Comparison of ENCODE assay signal across 1 cellular context in the genomic region with DNA sequence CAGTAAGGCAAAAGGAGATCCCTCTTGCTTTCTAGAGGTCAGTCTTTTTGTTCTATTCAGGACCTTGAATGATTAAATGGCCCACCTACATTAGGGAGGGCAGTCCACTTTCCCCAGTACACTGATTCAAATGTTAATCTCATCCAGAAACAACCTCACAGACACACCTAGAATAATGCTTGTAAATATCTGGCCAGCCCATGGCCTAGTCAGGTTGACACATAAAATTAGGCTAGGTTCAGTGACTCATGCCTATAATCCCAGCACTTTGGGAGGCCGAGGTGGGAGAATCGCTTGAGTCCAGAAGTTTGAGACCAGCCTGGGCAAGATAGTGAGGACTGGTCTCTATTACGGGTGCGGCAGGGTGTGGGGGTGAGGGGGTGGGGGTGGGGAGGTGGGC.
TF ChIP-seq lines count a peak whose summit lies in the region.

No MANE protein-coding gene starts in this region.

TF ChIP-seq in GM23338, 12 proteins besides CTCF, POLR2A, EP300 and RAD21 (continued from another document):
- TF ChIP-seq, protein P1, sequence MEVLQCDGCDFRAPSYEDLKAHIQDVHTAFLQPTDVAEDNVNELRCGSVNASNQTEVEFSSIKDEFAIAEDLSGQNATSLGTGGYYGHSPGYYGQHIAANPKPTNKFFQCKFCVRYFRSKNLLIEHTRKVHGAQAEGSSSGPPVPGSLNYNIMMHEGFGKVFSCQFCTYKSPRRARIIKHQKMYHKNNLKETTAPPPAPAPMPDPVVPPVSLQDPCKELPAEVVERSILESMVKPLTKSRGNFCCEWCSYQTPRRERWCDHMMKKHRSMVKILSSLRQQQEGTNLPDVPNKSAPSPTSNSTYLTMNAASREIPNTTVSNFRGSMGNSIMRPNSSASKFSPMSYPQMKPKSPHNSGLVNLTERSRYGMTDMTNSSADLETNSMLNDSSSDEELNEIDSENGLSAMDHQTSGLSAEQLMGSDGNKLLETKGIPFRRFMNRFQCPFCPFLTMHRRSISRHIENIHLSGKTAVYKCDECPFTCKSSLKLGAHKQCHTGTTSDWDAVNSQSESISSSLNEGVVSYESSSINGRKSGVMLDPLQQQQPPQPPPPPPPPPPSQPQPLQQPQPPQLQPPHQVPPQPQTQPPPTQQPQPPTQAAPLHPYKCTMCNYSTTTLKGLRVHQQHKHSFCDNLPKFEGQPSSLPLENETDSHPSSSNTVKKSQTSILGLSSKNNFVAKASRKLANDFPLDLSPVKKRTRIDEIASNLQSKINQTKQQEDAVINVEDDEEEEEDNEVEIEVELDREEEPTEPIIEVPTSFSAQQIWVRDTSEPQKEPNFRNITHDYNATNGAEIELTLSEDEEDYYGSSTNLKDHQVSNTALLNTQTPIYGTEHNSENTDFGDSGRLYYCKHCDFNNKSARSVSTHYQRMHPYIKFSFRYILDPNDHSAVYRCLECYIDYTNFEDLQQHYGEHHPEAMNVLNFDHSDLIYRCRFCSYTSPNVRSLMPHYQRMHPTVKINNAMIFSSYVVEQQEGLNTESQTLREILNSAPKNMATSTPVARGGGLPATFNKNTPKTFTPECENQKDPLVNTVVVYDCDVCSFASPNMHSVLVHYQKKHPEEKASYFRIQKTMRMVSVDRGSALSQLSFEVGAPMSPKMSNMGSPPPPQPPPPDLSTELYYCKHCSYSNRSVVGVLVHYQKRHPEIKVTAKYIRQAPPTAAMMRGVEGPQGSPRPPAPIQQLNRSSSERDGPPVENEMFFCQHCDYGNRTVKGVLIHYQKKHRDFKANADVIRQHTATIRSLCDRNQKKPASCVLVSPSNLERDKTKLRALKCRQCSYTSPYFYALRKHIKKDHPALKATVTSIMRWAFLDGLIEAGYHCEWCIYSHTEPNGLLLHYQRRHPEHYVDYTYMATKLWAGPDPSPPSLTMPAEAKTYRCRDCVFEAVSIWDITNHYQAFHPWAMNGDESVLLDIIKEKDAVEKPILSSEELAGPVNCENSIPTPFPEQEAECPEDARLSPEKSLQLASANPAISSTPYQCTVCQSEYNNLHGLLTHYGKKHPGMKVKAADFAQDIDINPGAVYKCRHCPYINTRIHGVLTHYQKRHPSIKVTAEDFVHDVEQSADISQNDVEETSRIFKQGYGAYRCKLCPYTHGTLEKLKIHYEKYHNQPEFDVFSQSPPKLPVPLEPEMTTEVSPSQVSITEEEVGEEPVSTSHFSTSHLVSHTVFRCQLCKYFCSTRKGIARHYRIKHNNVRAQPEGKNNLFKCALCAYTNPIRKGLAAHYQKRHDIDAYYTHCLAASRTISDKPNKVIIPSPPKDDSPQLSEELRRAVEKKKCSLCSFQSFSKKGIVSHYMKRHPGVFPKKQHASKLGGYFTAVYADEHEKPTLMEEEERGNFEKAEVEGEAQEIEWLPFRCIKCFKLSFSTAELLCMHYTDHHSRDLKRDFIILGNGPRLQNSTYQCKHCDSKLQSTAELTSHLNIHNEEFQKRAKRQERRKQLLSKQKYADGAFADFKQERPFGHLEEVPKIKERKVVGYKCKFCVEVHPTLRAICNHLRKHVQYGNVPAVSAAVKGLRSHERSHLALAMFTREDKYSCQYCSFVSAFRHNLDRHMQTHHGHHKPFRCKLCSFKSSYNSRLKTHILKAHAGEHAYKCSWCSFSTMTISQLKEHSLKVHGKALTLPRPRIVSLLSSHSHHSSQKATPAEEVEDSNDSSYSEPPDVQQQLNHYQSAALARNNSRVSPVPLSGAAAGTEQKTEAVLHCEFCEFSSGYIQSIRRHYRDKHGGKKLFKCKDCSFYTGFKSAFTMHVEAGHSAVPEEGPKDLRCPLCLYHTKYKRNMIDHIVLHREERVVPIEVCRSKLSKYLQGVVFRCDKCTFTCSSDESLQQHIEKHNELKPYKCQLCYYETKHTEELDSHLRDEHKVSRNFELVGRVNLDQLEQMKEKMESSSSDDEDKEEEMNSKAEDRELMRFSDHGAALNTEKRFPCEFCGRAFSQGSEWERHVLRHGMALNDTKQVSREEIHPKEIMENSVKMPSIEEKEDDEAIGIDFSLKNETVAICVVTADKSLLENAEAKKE (CRISPR knock-in tag; IDR thresholded peaks at IDR 0.05), result no peak
- no peak for TF ChIP-seq ZNF114 (CRISPR knock-in tag; IDR thresholded peaks at IDR 0.05)
- TF ChIP-seq ZNF331 (CRISPR knock-in tag; IDR thresholded peaks at IDR 0.05; ENCODE audit: low read depth), result no peak
- TF ChIP-seq CREB1 (CRISPR knock-in tag; IDR thresholded peaks at IDR 0.05; ENCODE audit: low read depth), result no peak
- TF ChIP-seq, protein P2, sequence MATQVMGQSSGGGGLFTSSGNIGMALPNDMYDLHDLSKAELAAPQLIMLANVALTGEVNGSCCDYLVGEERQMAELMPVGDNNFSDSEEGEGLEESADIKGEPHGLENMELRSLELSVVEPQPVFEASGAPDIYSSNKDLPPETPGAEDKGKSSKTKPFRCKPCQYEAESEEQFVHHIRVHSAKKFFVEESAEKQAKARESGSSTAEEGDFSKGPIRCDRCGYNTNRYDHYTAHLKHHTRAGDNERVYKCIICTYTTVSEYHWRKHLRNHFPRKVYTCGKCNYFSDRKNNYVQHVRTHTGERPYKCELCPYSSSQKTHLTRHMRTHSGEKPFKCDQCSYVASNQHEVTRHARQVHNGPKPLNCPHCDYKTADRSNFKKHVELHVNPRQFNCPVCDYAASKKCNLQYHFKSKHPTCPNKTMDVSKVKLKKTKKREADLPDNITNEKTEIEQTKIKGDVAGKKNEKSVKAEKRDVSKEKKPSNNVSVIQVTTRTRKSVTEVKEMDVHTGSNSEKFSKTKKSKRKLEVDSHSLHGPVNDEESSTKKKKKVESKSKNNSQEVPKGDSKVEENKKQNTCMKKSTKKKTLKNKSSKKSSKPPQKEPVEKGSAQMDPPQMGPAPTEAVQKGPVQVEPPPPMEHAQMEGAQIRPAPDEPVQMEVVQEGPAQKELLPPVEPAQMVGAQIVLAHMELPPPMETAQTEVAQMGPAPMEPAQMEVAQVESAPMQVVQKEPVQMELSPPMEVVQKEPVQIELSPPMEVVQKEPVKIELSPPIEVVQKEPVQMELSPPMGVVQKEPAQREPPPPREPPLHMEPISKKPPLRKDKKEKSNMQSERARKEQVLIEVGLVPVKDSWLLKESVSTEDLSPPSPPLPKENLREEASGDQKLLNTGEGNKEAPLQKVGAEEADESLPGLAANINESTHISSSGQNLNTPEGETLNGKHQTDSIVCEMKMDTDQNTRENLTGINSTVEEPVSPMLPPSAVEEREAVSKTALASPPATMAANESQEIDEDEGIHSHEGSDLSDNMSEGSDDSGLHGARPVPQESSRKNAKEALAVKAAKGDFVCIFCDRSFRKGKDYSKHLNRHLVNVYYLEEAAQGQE (IDR thresholded peaks at IDR 0.05; ENCODE audit: unreplicated experiment), result no peak
- no peak for TF ChIP-seq NANOG (IDR thresholded peaks at IDR 0.05; ENCODE audit: borderline replicate concordance)
- TF ChIP-seq EZH2phosphoT487 (IDR thresholded peaks at IDR 0.05; ENCODE audit: unreplicated experiment), result no peak
